8 cellular contexts compared by ENCODE assay signal in the genomic region with DNA sequence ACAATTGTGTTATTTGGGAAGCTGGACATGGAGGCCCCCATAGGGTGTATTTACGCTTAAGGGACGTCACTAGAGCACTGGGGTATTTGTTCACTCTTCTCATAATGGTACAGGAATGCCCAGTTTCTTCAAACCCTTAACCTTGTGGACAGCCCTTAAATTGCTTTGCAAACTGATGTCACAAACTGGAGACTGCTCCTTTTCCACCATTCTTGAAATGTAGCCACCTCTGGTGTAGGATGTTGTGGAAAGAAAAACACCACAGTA. TPM values are rescaled to one million over a fixed set of nuclear protein-coding genes. Genes with fewer than 3 reads are reported as not detected.
DNase-seq lines count a peak whose midpoint lies in the region; ATAC-seq and TF ChIP-seq lines count a peak whose summit lies in the region.

No MANE protein-coding gene starts in this region.

- H3K27me3 ChIP-seq in WERI-Rb-1 (ENCODE audit: insufficient read depth, low read depth, severe bottlenecking) (no peaks in the 10 kb centered on the region), gastrocnemius medialis (no peaks in the 10 kb centered on the region)

- in situ Hi-C loops in gastrocnemius medialis (cut with MboI; ENCODE audit: low sequenced_read_pairs in 4 of 4) = loop anchor here in 1 of 4 donors (10.0 kb wide), 1 partner anchor 53 kb away; a partner anchor contains a TSS

- H3K27ac ChIP-seq in WERI-Rb-1 = peak overlapping the region; percentile 96
- H3K27ac ChIP-seq in gastrocnemius medialis = peak overlapping the region; percentile 96 to 100 (median 98)

- H3K4me3 ChIP-seq in WERI-Rb-1 (ENCODE audit: low read depth, low read length) (peak overlapping the region; percentile 94), foreskin fibroblast (ENCODE audit: low read depth in 1 of 2, low read length in 2 of 2) (peak overlapping the region; percentile 64 to 80), gastrocnemius medialis (peak overlapping the region; percentile 82 to 96 (median 88))

- H3K27ac Mint-ChIP-seq in activated naive CD4-positive, alpha-beta T cell treated with anti-CD3 and anti-CD28 coated beads, Interleukin-2, amount 10 ng/mL, durations not matched to agents 7 days and 5 days = peak overlapping the region; percentile 98

- peaks cover 75% of the 10 kb centered on the region for H3K4me1 Mint-ChIP-seq in activated naive CD4-positive, alpha-beta T cell treated with anti-CD3 and anti-CD28 coated beads, Interleukin-2, amount 10 ng/mL, durations not matched to agents 7 days and 5 days

- H3K9me3 ChIP-seq in WERI-Rb-1 (ENCODE audit: severe bottlenecking) = peaks cover 2% of the 10 kb centered on the region
- H3K9me3 ChIP-seq in gastrocnemius medialis = no peaks in the 10 kb centered on the region

- no peaks in the 10 kb centered on the region for H3K27me3 Mint-ChIP-seq in activated naive CD4-positive, alpha-beta T cell treated with anti-CD3 and anti-CD28 coated beads, Interleukin-2, amount 10 ng/mL, durations not matched to agents 7 days and 5 days

- intact Hi-C loops in gastrocnemius medialis (cut with DNase I; ENCODE audit: low total_unique reads) = loop anchor here (2.0 to 10.0 kb wide), 3 partner anchors 53 to 337 kb away; a partner anchor contains a TSS

- ATAC-seq in gastrocnemius medialis = no peak
- ATAC-seq in HG03039 (IDR thresholded peaks at IDR 0.05; ENCODE audit: unreplicated experiment) = no peak

- H3K36me3 ChIP-seq in WERI-Rb-1 (peaks cover 88% of the 10 kb centered on the region), gastrocnemius medialis (peaks cover 0 to 26% of the 10 kb centered on the region in 2 donors)

- no peak for TF ChIP-seq CTCF in WERI-Rb-1 (IDR thresholded peaks at IDR 0.05; ENCODE audit: low read depth, low read length)
- TF ChIP-seq CTCF in foreskin fibroblast (IDR thresholded peaks at IDR 0.05; ENCODE audit: low read depth, low read length) = no peak
- TF ChIP-seq CTCF in gastrocnemius medialis (IDR thresholded peaks at IDR 0.05 in 4 of 5, conservative IDR thresholded peaks at IDR 0.05 in 1 of 5) = no peak

- no peak for DNase-seq in activated naive CD4-positive, alpha-beta T cell treated with anti-CD3 and anti-CD28 coated beads, Interleukin-2, amount 10 ng/mL, durations not matched to agents 7 days and 5 days
- DNase-seq in activated naive CD4-positive, alpha-beta T cell treated with anti-CD3 and anti-CD28 coated beads, Interleukin-2, amount 50 U/mL, for 16 hours = no peak
- DNase-seq in WERI-Rb-1 (no peak), foreskin fibroblast (peak; percentile 30 to 63), gastrocnemius medialis (no peak), SKM-1 treated with dmso at 0.1 percent for 144 hours (lab: John Stamatoyannopoulos, UW; ENCODE audit: unreplicated experiment) (no peak), kidney glomerular epithelial cell (lab: John Stamatoyannopoulos, UW) (no peak)

- TF ChIP-seq POLR2A in gastrocnemius medialis (IDR thresholded peaks at IDR 0.05) = no peak

- CTCF ChIA-PET in activated naive CD4-positive, alpha-beta T cell treated with anti-CD3 and anti-CD28 coated beads, Interleukin-2, amount 10 ng/mL, durations not matched to agents 7 days and 5 days (lab: Charles Lee) = interaction anchor here (0.6 to 4.0 kb wide), 2 partner anchors 23 to 64 kb away, joined by 3 to 16 read pairs; no protein-coding TSS in a partner anchor

- H3K9me3 Mint-ChIP-seq in activated naive CD4-positive, alpha-beta T cell treated with anti-CD3 and anti-CD28 coated beads, Interleukin-2, amount 10 ng/mL, durations not matched to agents 7 days and 5 days = no peaks in the 10 kb centered on the region

- peaks cover 57 to 63% of the 10 kb centered on the region in 2 donors for H3K4me1 ChIP-seq in gastrocnemius medialis

- peak overlapping the region; percentile 94 for H3K4me3 Mint-ChIP-seq in activated naive CD4-positive, alpha-beta T cell treated with anti-CD3 and anti-CD28 coated beads, Interleukin-2, amount 10 ng/mL, durations not matched to agents 7 days and 5 days

- peaks cover 66% of the 10 kb centered on the region for H3K36me3 Mint-ChIP-seq in activated naive CD4-positive, alpha-beta T cell treated with anti-CD3 and anti-CD28 coated beads, Interleukin-2, amount 10 ng/mL, durations not matched to agents 7 days and 5 days

RNA-seq across cellular contexts. Expression of a gene that starts 1.0 kb away (rescaled TPM):
- 10 to 100 TPM; 38.5 to 72.8 (median 50.8) TPM for total RNA-seq in gastrocnemius medialis

RNA-seq across cellular contexts. Expression of a gene that starts 15.6 kb away (rescaled TPM):
- not detected for total RNA-seq in gastrocnemius medialis

RNA-seq across cellular contexts. Expression of a gene that starts 29.8 kb away (rescaled TPM):
- 1,000 to 10,000 TPM; 1,776 to 3,699 (median 2,786) TPM for total RNA-seq in gastrocnemius medialis

RNA-seq across cellular contexts. Expression of a gene that starts 50.7 kb away (rescaled TPM):
- total RNA-seq in gastrocnemius medialis = 100 to 1,000 TPM; 145 to 205 (median 177) TPM

Comparison
In these comparisons a context has a peak if more than half of its experiments do, and no peak if none do; other contexts are left out.
1. DNase-seq: peak in foreskin fibroblast (2 of 2); none in activated naive CD4-positive, alpha-beta T cell treated with anti-CD3 and anti-CD28 coated beads, Interleukin-2, amount 10 ng/mL, durations not matched to agents 7 days and 5 days (single experiment), activated naive CD4-positive, alpha-beta T cell treated with anti-CD3 and anti-CD28 coated beads, Interleukin-2, amount 50 U/mL, for 16 hours (single experiment), WERI-Rb-1 (single experiment), gastrocnemius medialis (0 of 2), SKM-1 treated with dmso at 0.1 percent for 144 hours (single experiment) and kidney glomerular epithelial cell (single experiment).
2. Peak in every context shown above with its lines, with median percentiles within 50 percentile points of each other: H3K4me3 ChIP-seq.